In the genomic region with DNA sequence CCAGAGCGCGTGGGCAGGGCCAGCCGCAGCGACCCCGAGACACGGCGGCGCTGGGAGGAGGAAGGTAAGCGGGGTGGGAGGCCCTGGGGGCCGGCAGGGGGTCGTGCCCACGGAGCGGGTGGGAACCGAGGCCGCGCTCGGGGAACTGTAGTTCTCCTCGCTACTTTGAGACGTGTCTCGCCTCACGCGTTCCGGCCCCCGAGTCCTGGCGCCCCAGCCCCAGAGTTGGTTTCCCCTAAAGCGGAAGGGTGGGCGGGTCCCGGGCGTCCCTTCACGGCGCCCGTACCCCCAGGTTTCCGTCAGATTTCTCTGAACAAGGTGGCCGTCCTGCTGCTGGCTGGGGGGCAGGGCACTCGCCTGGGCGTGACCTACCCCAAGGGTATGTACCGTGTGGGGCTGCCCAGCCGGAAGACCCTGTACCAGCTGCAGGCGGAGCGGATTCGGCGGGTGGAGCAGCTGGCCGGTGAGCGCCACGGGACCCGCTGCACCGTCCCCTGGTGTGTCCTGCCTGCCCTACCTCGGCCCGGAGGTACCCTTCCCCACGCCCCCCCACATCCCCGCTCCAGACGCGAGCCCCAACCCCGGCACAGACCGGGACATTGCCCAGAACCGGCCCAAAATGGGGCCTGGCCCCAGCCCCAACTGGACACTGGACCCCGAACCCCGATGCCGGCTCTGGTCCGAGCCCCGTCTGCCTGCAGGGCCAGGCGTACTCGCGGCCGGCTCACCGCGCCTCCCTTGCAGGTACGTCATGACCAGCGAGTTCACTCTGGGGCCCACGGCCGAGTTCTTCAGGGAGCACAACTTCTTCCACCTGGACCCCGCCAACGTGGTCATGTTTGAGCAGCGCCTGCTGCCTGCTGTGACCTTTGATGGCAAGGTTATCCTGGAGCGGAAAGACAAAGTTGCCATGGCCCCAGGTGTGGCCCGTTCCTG, we compare ENCODE assay signal across 7 cellular contexts. TPM values are rescaled to one million over a fixed set of nuclear protein-coding genes. Genes with fewer than 3 reads are reported as not detected.
DNase-seq lines count a peak whose midpoint lies in the region; ATAC-seq, FAIRE-seq and TF ChIP-seq lines count a peak whose summit lies in the region.
"Had no signal": no experiment of that assay in that cellular context is flagged by ENCODE, and none has a peak within 500 bp of the region (broad histone marks: within the 10 kb centered on the region; RNA-seq: fewer than 3 reads in every experiment).

No MANE protein-coding gene starts in this region.

- intact Hi-C loops in ovary (cut with DNase I): no loop called here

- no peak for DNase-seq in GM12891 (ENCODE audit: insufficient read length, low spot score)
- DNase-seq in KG1 (lab: John Stamatoyannopoulos, UW): peak; percentile 26
- no peak for DNase-seq in central memory CD8-positive, alpha-beta T cell (ENCODE audit: low spot score in 2 of 2)
- DNase-seq in ovary: no peak
- no peak for DNase-seq in NCI-H2081 treated with DMSO at 0.1 percent for 48 hours (lab: John Stamatoyannopoulos, UW)
- DNase-seq in NCI-H1417 treated with DMSO at 0.1 percent for 48 hours (lab: John Stamatoyannopoulos, UW): no peak

- no peak for TF ChIP-seq CTCF in ovary (IDR thresholded peaks at IDR 0.05)

- H3K4me3 Mint-ChIP-seq in central memory CD8-positive, alpha-beta T cell: peak overlapping the region; percentile 71

- H3K27ac Mint-ChIP-seq in central memory CD8-positive, alpha-beta T cell (ENCODE audit: low read depth): no peak overlapping the region

- H3K4me3 ChIP-seq in ovary: peak overlapping the region; percentile 43

- FAIRE-seq in GM12891 (lab: Jason Lieb, UNC): peak; percentile 85

- peaks cover 5% of the 10 kb centered on the region for H3K4me1 ChIP-seq in ovary (ENCODE audit: insufficient read depth)

- TF ChIP-seq POLR2A in GM12891 (IDR thresholded peaks at IDR 0.05; ENCODE audit: low read depth, low read length): no peak
- TF ChIP-seq POLR2A in ovary (IDR thresholded peaks at IDR 0.05): no peak

- peaks cover 8% of the 10 kb centered on the region for H3K36me3 Mint-ChIP-seq in central memory CD8-positive, alpha-beta T cell (ENCODE audit: insufficient read depth)

- 12 to 22% (median 18%) methylated on average over 47 to 76 of the region's 76 CpGs for WGBS in ovary, 3 donors

- H3K4me1 Mint-ChIP-seq in central memory CD8-positive, alpha-beta T cell: no peaks in the 10 kb centered on the region

- H3K27ac ChIP-seq in ovary: no peak overlapping the region

- H3K36me3 ChIP-seq in ovary: no peaks in the 10 kb centered on the region

- no peaks in the 10 kb centered on the region for H3K27me3 ChIP-seq in ovary

- no peaks in the 10 kb centered on the region for H3K27me3 Mint-ChIP-seq in central memory CD8-positive, alpha-beta T cell

- no peaks in the 10 kb centered on the region for H3K9me3 ChIP-seq in ovary

- TF ChIP-seq EP300 in ovary (IDR thresholded peaks at IDR 0.05): no peak

- no peaks in the 10 kb centered on the region for H3K9me3 Mint-ChIP-seq in central memory CD8-positive, alpha-beta T cell

- peak; percentile 38 for ATAC-seq in central memory CD8-positive, alpha-beta T cell (replicated peaks; ENCODE audit: extremely low read depth, poor library complexity, severe bottlenecking)

TF ChIP-seq in GM12891, 5 proteins besides CTCF, POLR2A, EP300 and RAD21:
- TF ChIP-seq PAX5 (IDR thresholded peaks at IDR 0.05; ENCODE audit: insufficient read depth, low read length, severe bottlenecking) (no peak), TAF1 (IDR thresholded peaks at IDR 0.05; ENCODE audit: low read depth, low read length) (no peak), POU2F2 (IDR thresholded peaks at IDR 0.05; ENCODE audit: low read depth, low read length) (no peak), SPI1 (IDR thresholded peaks at IDR 0.05; ENCODE audit: low read depth, low read length) (no peak), POLR2AphosphoS5 (IDR thresholded peaks at IDR 0.05; ENCODE audit: low read depth, low read length) (no peak)

RNA-seq across cellular contexts. Expression of a gene that starts 0.7 kb away (rescaled TPM):
- polyA plus RNA-seq in GM12891 (2012; ENCODE audit: low read depth, missing spikeins): 6.3 TPM
- total RNA-seq in ovary: 1 to 10 TPM; 1.3 to 6.3 (median 4.1) TPM
- 1 to 10 TPM; 3.0 to 4.1 TPM for polyA plus RNA-seq in ovary

RNA-seq across cellular contexts. Expression of a gene that starts 7.7 kb away (rescaled TPM):
- polyA plus RNA-seq in GM12891 (2012; ENCODE audit: low read depth, missing spikeins): 1.3 TPM
- total RNA-seq in ovary: under 1 TPM in 5 of 7 donors, not detected in 2; 0.24 to 0.62 (median 0.37) TPM
- under 1 TPM; 0.10 to 0.15 TPM for polyA plus RNA-seq in ovary

RNA-seq across cellular contexts. Expression of a gene that starts 8.8 kb away (rescaled TPM):
- 20.4 TPM for polyA plus RNA-seq in GM12891 (2012; ENCODE audit: low read depth, missing spikeins)
- 10 to 100 TPM; 30.2 to 55.1 (median 38.6) TPM for total RNA-seq in ovary
- polyA plus RNA-seq in ovary: 100 to 1,000 TPM in 1 of 2 donors, 10 to 100 TPM in 1; 44.0 to 109 TPM

RNA-seq across cellular contexts. Expression of a gene that starts 24.2 kb away (rescaled TPM):
- 5.7 TPM for polyA plus RNA-seq in GM12891 (2012; ENCODE audit: low read depth, missing spikeins)
- 1 to 10 TPM in 4 of 7 donors, under 1 TPM in 3; 0.12 to 5.1 (median 1.0) TPM for total RNA-seq in ovary
- polyA plus RNA-seq in ovary: under 1 TPM; 0.32 to 0.82 TPM
- total RNA-seq: T-helper 2 cell treated with Interferon-gamma antibody and Interleukin-4, amounts not matched to agents 100 ng/mL and 5 ng/mL, for 36 hours had no signal

RNA-seq across cellular contexts. Expression of a gene that starts 32.0 kb away (rescaled TPM):
- 2.2 TPM for polyA plus RNA-seq in GM12891 (2012; ENCODE audit: low read depth, missing spikeins)
- 100 to 1,000 TPM in 2 of 7 donors, 10 to 100 TPM in 5; 22.3 to 112 (median 49.9) TPM for total RNA-seq in ovary
- 10 to 100 TPM in 1 of 2 donors, 1 to 10 TPM in 1; 2.1 to 67.9 TPM for polyA plus RNA-seq in ovary
